Comparison of ENCODE assay signal across 10 cellular contexts in the genomic region with DNA sequence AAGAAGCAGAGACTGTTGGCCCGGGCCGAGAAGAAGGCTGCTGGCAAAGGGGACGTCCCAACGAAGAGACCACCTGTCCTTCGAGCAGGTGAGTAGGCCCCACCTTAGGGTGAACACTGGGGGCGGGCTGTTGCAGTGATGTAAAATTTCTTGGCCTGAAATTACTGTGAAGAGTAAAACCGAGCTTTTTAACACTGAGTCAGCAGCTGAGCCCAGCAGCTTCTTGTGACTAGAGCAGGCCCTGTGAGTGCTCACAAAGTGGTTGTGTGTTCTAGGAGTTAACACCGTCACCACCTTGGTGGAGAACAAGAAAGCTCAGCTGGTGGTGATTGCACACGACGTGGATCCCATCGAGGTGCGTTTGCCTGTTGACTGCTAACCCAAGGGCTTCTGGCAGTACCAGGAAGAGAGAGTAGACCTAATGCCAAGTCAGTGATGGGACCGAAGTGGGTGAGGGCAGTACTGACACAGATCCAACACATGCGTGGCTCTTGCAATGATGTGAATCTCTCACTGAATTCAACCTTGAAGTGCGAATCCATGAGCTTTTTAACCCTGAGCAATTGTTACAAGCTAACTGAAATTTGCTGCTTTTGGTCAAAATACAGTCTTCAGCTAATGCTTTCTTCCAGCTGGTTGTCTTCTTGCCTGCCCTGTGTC. TPM values are rescaled to one million over a fixed set of nuclear protein-coding genes. Genes with fewer than 3 reads are reported as not detected.
DNase-seq lines count a peak whose midpoint lies in the region; ATAC-seq and TF ChIP-seq lines count a peak whose summit lies in the region.
"Had no signal": no experiment of that assay in that cellular context is flagged by ENCODE, and none has a peak within 500 bp of the region (broad histone marks: within the 10 kb centered on the region; RNA-seq: fewer than 3 reads in every experiment).

No MANE protein-coding gene starts in this region.

- H3K27me3 ChIP-seq in MG63, result no peaks in the 10 kb centered on the region
- H3K27me3 ChIP-seq in brain microvascular endothelial cell (replicated peaks), result no peaks in the 10 kb centered on the region
- no peaks in the 10 kb centered on the region for H3K27me3 ChIP-seq in gastrocnemius medialis

- H3K27ac Mint-ChIP-seq in nephron, result peak overlapping the region in 1 of 3 experiments; percentile 54

- H3K36me3 ChIP-seq in MG63 (peaks cover 68% of the 10 kb centered on the region), brain microvascular endothelial cell (replicated peaks) (peaks cover 59% of the 10 kb centered on the region), gastrocnemius medialis (peaks cover 0 to 51% of the 10 kb centered on the region in 2 donors)

- no peak for TF ChIP-seq POLR2A in gastrocnemius medialis (IDR thresholded peaks at IDR 0.05)

- intact Hi-C loops in gastrocnemius medialis (cut with DNase I; ENCODE audit: low total_unique reads) (loop anchor here (5.0 to 10.0 kb wide), 2 partner anchors 135 to 318 kb away; a partner anchor contains a TSS), head of caudate nucleus (cut with DNase I) (loop anchor here (10.0 kb wide), 2 partner anchors 65 to 125 kb away; a partner anchor contains a TSS)

- H3K4me3 ChIP-seq in GM08714 (ENCODE audit: low read length), result peak overlapping the region; percentile 90; the same call in 1 of the 2 replicates
- peak overlapping the region; percentile 97 for H3K4me3 ChIP-seq in MG63
- peak overlapping the region; percentile 100 for H3K4me3 ChIP-seq in brain microvascular endothelial cell (ENCODE audit: low read depth, low read length)
- no peak overlapping the region for H3K4me3 ChIP-seq in gastrocnemius medialis

- no peaks in the 10 kb centered on the region for H3K27me3 Mint-ChIP-seq in nephron (ENCODE audit: low read depth)

- peaks cover 30 to 34% of the 10 kb centered on the region in 2 donors for H3K4me1 ChIP-seq in gastrocnemius medialis

- peaks cover 27% of the 10 kb centered on the region for H3K4me1 Mint-ChIP-seq in nephron

- H3K27ac ChIP-seq in brain microvascular endothelial cell, result no peak overlapping the region
- H3K27ac ChIP-seq in gastrocnemius medialis, result peak overlapping the region in 2 of 4 donors; percentile 89 to 97

- H3K9me3 Mint-ChIP-seq in nephron, result no peaks in the 10 kb centered on the region

- peaks cover 52% of the 10 kb centered on the region for H3K36me3 Mint-ChIP-seq in nephron (ENCODE audit: low read depth)

- TF ChIP-seq CTCF in brain microvascular endothelial cell (IDR thresholded peaks at IDR 0.05; ENCODE audit: low read depth, low read length, missing control alignments) (no peak), nephron (IDR thresholded peaks at IDR 0.05; ENCODE audit: unreplicated experiment in 3 of 3) (no peak), gastrocnemius medialis (IDR thresholded peaks at IDR 0.05 in 4 of 5, conservative IDR thresholded peaks at IDR 0.05 in 1 of 5) (no peak)

- H3K9me3 ChIP-seq in MG63 (no peaks in the 10 kb centered on the region), gastrocnemius medialis (no peaks in the 10 kb centered on the region)
- H3K9me3 ChIP-seq: lower lobe of right lung had no signal

- in situ Hi-C loops in brain microvascular endothelial cell (cut with HindIII; ENCODE audit: low pct_ligation_motif_present, low sequenced_read_pairs), result no loop called here
- in situ Hi-C loops in gastrocnemius medialis (cut with MboI; ENCODE audit: low sequenced_read_pairs in 4 of 4), result no loop called here

- DNase-seq in MG63 (no peak), brain microvascular endothelial cell (no peak), gastrocnemius medialis (no peak), NCI-H187 (lab: John Stamatoyannopoulos, UW) (no peak), head of caudate nucleus (no peak), NCI-H146 treated with DMSO at 0.1 percent for 48 hours (lab: John Stamatoyannopoulos, UW; ENCODE audit: unreplicated experiment) (no peak)
- DNase-seq: lower lobe of right lung, NCI-H1105 treated with DMSO at 0.1 percent for 48 hours had no signal

- no peak for ATAC-seq in gastrocnemius medialis
- ATAC-seq: lower lobe of right lung had no signal

- peak overlapping the region; percentile 94 to 99 (median 99) for H3K4me3 Mint-ChIP-seq in nephron

RNA-seq across cellular contexts. Expression of a gene that starts 2.1 kb away (rescaled TPM):
- total RNA-seq in MG63 (2014; rRNA removed; shearing (Covaris generic); ENCODE audit: low replicate concordance), result 2,766 and 2,991 TPM in 2 replicates
- 1,000 to 10,000 TPM; 1,001 to 1,630 (median 1,510) TPM for total RNA-seq in gastrocnemius medialis

RNA-seq across cellular contexts. Expression of a gene that starts 2.2 kb away (rescaled TPM):
- total RNA-seq in MG63 (2014; rRNA removed; shearing (Covaris generic); ENCODE audit: low replicate concordance), result 34.7 and 35.4 TPM in 2 replicates
- total RNA-seq in gastrocnemius medialis, result 10 to 100 TPM in 3 of 4 donors, 1 to 10 TPM in 1; 8.5 to 23.4 (median 13.0) TPM

RNA-seq across cellular contexts. Expression of a gene that starts 6.2 kb away (rescaled TPM):
- 37.4 and 48.4 TPM in 2 replicates for total RNA-seq in MG63 (2014; rRNA removed; shearing (Covaris generic); ENCODE audit: low replicate concordance)
- total RNA-seq in gastrocnemius medialis, result 10 to 100 TPM; 33.8 to 68.9 (median 56.0) TPM

RNA-seq across cellular contexts. Expression of a gene that starts 6.3 kb away (rescaled TPM):
- total RNA-seq in MG63 (2014; rRNA removed; shearing (Covaris generic); ENCODE audit: low replicate concordance), result 28.5 and 47.2 TPM in 2 replicates
- total RNA-seq in gastrocnemius medialis, result 10 to 100 TPM; 14.3 to 26.4 (median 24.8) TPM

RNA-seq across cellular contexts. Expression of a gene that starts 14.1 kb away (rescaled TPM):
- 25.1 and 28.9 TPM in 2 replicates for total RNA-seq in MG63 (2014; rRNA removed; shearing (Covaris generic); ENCODE audit: low replicate concordance)
- total RNA-seq in gastrocnemius medialis, result 10 to 100 TPM; 13.4 to 34.2 (median 28.0) TPM

Comparison
In these comparisons a context has a peak if more than half of its experiments do, and no peak if none do; other contexts are left out.
1. H3K4me3 ChIP-seq: peak in GM08714 (single experiment), MG63 (single experiment) and brain microvascular endothelial cell (single experiment); none in gastrocnemius medialis (0 of 4).